In genomic region chr11:48324620-48325019, GRCh38 we compare ENCODE assay signal across 4 cellular contexts. TPM values are rescaled to one million over a fixed set of nuclear protein-coding genes. Genes with fewer than 3 reads are reported as not detected.
"Had no signal": no experiment of that assay in that cellular context is flagged by ENCODE, and none has a peak within 500 bp of the region (broad histone marks: within the 10 kb centered on the region; RNA-seq: fewer than 3 reads in every experiment).

Gene OR4C3, plus strand, starts transcription at chr11:48324920. Its CDS starts 102 bp downstream, at chr11:48325022.

RNA-seq across cellular contexts. Expression of gene OR4C3, which starts in this region (rescaled TPM):
- polyA plus RNA-seq: HepG2, IgD-negative memory B cell, IMR-90, K562 had no signal
